24 cellular contexts compared by ENCODE assay signal in genomic region chr12:117034249-117034648, GRCh38.
A peak's percentile ranks its signal among the peaks of the same experiment; 100 is the strongest.
DNase-seq lines count a peak whose midpoint lies in the region; ATAC-seq and TF ChIP-seq lines count a peak whose summit lies in the region.
"Had no signal": no experiment of that assay in that cellular context is flagged by ENCODE, and none has a peak within 500 bp of the region (broad histone marks: within the 10 kb centered on the region; RNA-seq: fewer than 3 reads in every experiment).

No MANE protein-coding gene starts in this region.

- H3K4me1 ChIP-seq in Karpas-422 (ENCODE audit: low read length): peaks cover 96% of the 10 kb centered on the region
- peaks cover 31% of the 10 kb centered on the region for H3K4me1 ChIP-seq in parathyroid adenoma
- no peaks in the 10 kb centered on the region for H3K4me1 ChIP-seq in naive thymus-derived CD4-positive, alpha-beta T cell (ENCODE audit: control insufficient read depth in 2 of 2, insufficient read depth in 2 of 2, low read length in 2 of 2)

- H3K4me3 Mint-ChIP-seq in Calu3 (ENCODE audit: low read depth, unreplicated experiment): no peak overlapping the region
- H3K4me3 Mint-ChIP-seq in naive thymus-derived CD4-positive, alpha-beta T cell: no peak overlapping the region
- H3K4me3 Mint-ChIP-seq: activated CD8-positive, alpha-beta memory T cell treated with anti-CD3 and anti-CD28 coated beads, Interleukin-2, amount 10 ng/mL, durations not matched to agents 7 days and 5 days; activated T-helper 1 cell treated with anti-CD3 and anti-CD28 coated beads, Interleukin-12 subunit alpha, Interleukin-12 subunit beta, Interleukin-2, Interleukin-4 antibody, amounts not matched to agents 30 ng/mL and 10 ng/mL and 1 ng/mL, durations not matched to agents 14 hours and 24 hours and 36 hours; CD4-positive, alpha-beta T cell; mesothelial cell of epicardium; natural killer cell had no signal

- intact Hi-C loops in Calu3 (cut with micrococcal nuclease; ENCODE audit: unreplicated experiment): no loop called here
- intact Hi-C loops in naive thymus-derived CD4-positive, alpha-beta T cell (cut with micrococcal nuclease): no loop called here

- no peak for ATAC-seq in naive thymus-derived CD4-positive, alpha-beta T cell
- ATAC-seq: activated CD8-positive, alpha-beta memory T cell treated with anti-CD3 and anti-CD28 coated beads, Interleukin-2, amount 10 ng/mL, durations not matched to agents 7 days and 5 days; activated naive CD4-positive, alpha-beta T cell treated with anti-CD3 and anti-CD28 coated beads, Interleukin-2, amount 50 U/mL, for 72 hours; natural killer cell had no signal

- H3K4me2 ChIP-seq in Karpas-422 (ENCODE audit: low read depth, low read length, poor library complexity, severe bottlenecking) (peak overlapping the region; percentile 11), parathyroid adenoma (ENCODE audit: low read length) (peak overlapping the region; percentile 47)

- DNase-seq in Calu3 (no peak), Karpas-422 (no peak), hypothalamus (lab: John Stamatoyannopoulos, UW) (no peak), COLO829 (ENCODE audit: low spot score) (no peak), NCI-H748 (lab: John Stamatoyannopoulos, UW; ENCODE audit: unreplicated experiment) (no peak)
- no peak for DNase-seq in naive thymus-derived CD4-positive, alpha-beta T cell
- DNase-seq: activated CD4-positive, alpha-beta T cell treated with anti-CD3 and anti-CD28 coated beads for 48 hours; activated CD8-positive, alpha-beta memory T cell treated with anti-CD3 and anti-CD28 coated beads, Interleukin-2, amount 10 ng/mL, durations not matched to agents 7 days and 5 days; CD4-positive, alpha-beta T cell; HCEC 1CT; natural killer cell; OCI-M1; SHP77 treated with DMSO at 0.1 percent for 48 hours; small intestine; stimulated activated CD4-positive, alpha-beta T cell treated with anti-CD3 and anti-CD28 coated beads, Interleukin-2, amount 100 ng/mL, for 48 hours; stimulated activated naive CD4-positive, alpha-beta T cell treated with Interleukin-2 at 50 U/mL for 16 hours had no signal

- H2AFZ ChIP-seq in Karpas-422 (ENCODE audit: low read length): no peak overlapping the region
- H2AFZ ChIP-seq in parathyroid adenoma: peak overlapping the region; percentile 72

- H3K27ac Mint-ChIP-seq in Calu3 (ENCODE audit: unreplicated experiment): peak overlapping the region; percentile 48
- H3K27ac Mint-ChIP-seq in naive thymus-derived CD4-positive, alpha-beta T cell: peak overlapping the region in 2 of 9 donors; percentile 46 to 62
- H3K27ac Mint-ChIP-seq: activated CD8-positive, alpha-beta memory T cell treated with anti-CD3 and anti-CD28 coated beads, Interleukin-2, amount 10 ng/mL, durations not matched to agents 7 days and 5 days; activated T-helper 1 cell treated with anti-CD3 and anti-CD28 coated beads, Interleukin-12 subunit alpha, Interleukin-12 subunit beta, Interleukin-2, Interleukin-4 antibody, amounts not matched to agents 30 ng/mL and 10 ng/mL and 1 ng/mL, durations not matched to agents 14 hours and 24 hours and 36 hours; CD4-positive, alpha-beta T cell; mesothelial cell of epicardium; natural killer cell had no signal

- BruUV-seq in Calu3 (replicated peaks; lab: Mats Ljungman, UMichigan): no TSS peak

- no peaks in the 10 kb centered on the region for H4K20me1 ChIP-seq in Karpas-422 (ENCODE audit: insufficient read depth, low read depth, low read length)

- H3K27ac ChIP-seq in Karpas-422 (ENCODE audit: low read length) (peak overlapping the region; percentile 93), cingulate gyrus (ENCODE audit: low read depth, low read length) (peak overlapping the region; percentile 47), parathyroid adenoma (peak overlapping the region; percentile 87)
- H3K27ac ChIP-seq in naive thymus-derived CD4-positive, alpha-beta T cell (ENCODE audit: low read depth, low read length): no peak overlapping the region
- H3K27ac ChIP-seq: coronary artery, left lung, thyroid gland had no signal

- no peaks in the 10 kb centered on the region for H3K27me3 Mint-ChIP-seq in Calu3 (ENCODE audit: unreplicated experiment)
- H3K27me3 Mint-ChIP-seq in naive thymus-derived CD4-positive, alpha-beta T cell: peaks cover 0 to 12% (median 4%) of the 10 kb centered on the region in 5 donors
- H3K27me3 Mint-ChIP-seq: activated CD8-positive, alpha-beta memory T cell treated with anti-CD3 and anti-CD28 coated beads, Interleukin-2, amount 10 ng/mL, durations not matched to agents 7 days and 5 days had no signal

- TF ChIP-seq CTCF in Calu3 (IDR thresholded peaks at IDR 0.05; ENCODE audit: unreplicated experiment) (no peak), parathyroid adenoma (IDR thresholded peaks at IDR 0.05) (no peak)

- CTCF ChIA-PET in Calu3 (lab: Charles Lee): interaction anchor here (0.5 kb wide), 1 partner anchor 580 kb away, joined by 3 read pairs; no protein-coding TSS in a partner anchor
- CTCF ChIA-PET in naive thymus-derived CD4-positive, alpha-beta T cell (lab: Charles Lee): no interaction called here

- peaks cover 99% of the 10 kb centered on the region for H3K36me3 Mint-ChIP-seq in Calu3 (ENCODE audit: insufficient read depth, unreplicated experiment)
- H3K36me3 Mint-ChIP-seq in naive thymus-derived CD4-positive, alpha-beta T cell: peaks cover 0 to 4% (median 1%) of the 10 kb centered on the region in 5 donors
- H3K36me3 Mint-ChIP-seq: activated CD8-positive, alpha-beta memory T cell treated with anti-CD3 and anti-CD28 coated beads, Interleukin-2, amount 10 ng/mL, durations not matched to agents 7 days and 5 days; activated naive CD4-positive, alpha-beta T cell treated with anti-CD3 and anti-CD28 coated beads, Interleukin-2, amount 50 U/mL, for 72 hours had no signal

- H3K9me2 ChIP-seq in Karpas-422 (replicated peaks; ENCODE audit: insufficient read depth, low read length): no peaks in the 10 kb centered on the region

- H3K36me3 ChIP-seq in Karpas-422 (ENCODE audit: insufficient read depth, low read length) (peaks cover 12% of the 10 kb centered on the region), parathyroid adenoma (ENCODE audit: control insufficient read depth, insufficient read depth, low read length) (no peaks in the 10 kb centered on the region)
- no peaks in the 10 kb centered on the region for H3K36me3 ChIP-seq in naive thymus-derived CD4-positive, alpha-beta T cell (ENCODE audit: control insufficient read depth in 2 of 3, insufficient read depth in 3 of 3, low read length in 3 of 3)

- H3K9me3 ChIP-seq in Karpas-422 (ENCODE audit: low read length) (no peaks in the 10 kb centered on the region), parathyroid adenoma (ENCODE audit: control insufficient read depth, low read length) (no peaks in the 10 kb centered on the region)
- no peaks in the 10 kb centered on the region for H3K9me3 ChIP-seq in naive thymus-derived CD4-positive, alpha-beta T cell (ENCODE audit: control insufficient read depth in 2 of 3, low read length in 3 of 3)
- H3K9me3 ChIP-seq: left lung, thyroid gland had no signal

- H3K9ac ChIP-seq in Karpas-422 (ENCODE audit: low read length): no peak overlapping the region
- no peak overlapping the region for H3K9ac ChIP-seq in parathyroid adenoma

- POLR2A ChIA-PET in naive thymus-derived CD4-positive, alpha-beta T cell (lab: Charles Lee): no interaction called here

- H3K27me3 ChIP-seq in Karpas-422 (ENCODE audit: low read length) (no peaks in the 10 kb centered on the region), parathyroid adenoma (ENCODE audit: control insufficient read depth, insufficient read depth, low read length) (no peaks in the 10 kb centered on the region)
- H3K27me3 ChIP-seq in naive thymus-derived CD4-positive, alpha-beta T cell (ENCODE audit: control insufficient read depth in 2 of 2, insufficient read depth in 2 of 2, low read length in 2 of 2): no peaks in the 10 kb centered on the region
- H3K27me3 ChIP-seq: thyroid gland had no signal

- H3K4me3 ChIP-seq in Karpas-422 (ENCODE audit: low read length): no peak overlapping the region
- no peak overlapping the region for H3K4me3 ChIP-seq in parathyroid adenoma (ENCODE audit: low read depth, low read length)
- H3K4me3 ChIP-seq in naive thymus-derived CD4-positive, alpha-beta T cell (ENCODE audit: low read length): no peak overlapping the region
- H3K4me3 ChIP-seq: coronary artery, left lung, thyroid gland had no signal

- H3K79me2 ChIP-seq in Karpas-422 (ENCODE audit: low read length) (no peaks in the 10 kb centered on the region), parathyroid adenoma (no peaks in the 10 kb centered on the region)

- H3K4me1 Mint-ChIP-seq in Calu3 (ENCODE audit: low read depth, unreplicated experiment): peaks cover 7% of the 10 kb centered on the region
- H3K4me1 Mint-ChIP-seq in naive thymus-derived CD4-positive, alpha-beta T cell: peaks cover 0 to 8% (median 0%) of the 10 kb centered on the region in 7 donors

- no peaks in the 10 kb centered on the region for H3K9me3 Mint-ChIP-seq in Calu3 (ENCODE audit: low read depth, unreplicated experiment)
- no peaks in the 10 kb centered on the region for H3K9me3 Mint-ChIP-seq in naive thymus-derived CD4-positive, alpha-beta T cell
- H3K9me3 Mint-ChIP-seq: activated naive CD4-positive, alpha-beta T cell treated with anti-CD3 and anti-CD28 coated beads, Interleukin-2, amount 50 U/mL, for 72 hours; activated T-helper 1 cell treated with anti-CD3 and anti-CD28 coated beads, Interleukin-12 subunit alpha, Interleukin-12 subunit beta, Interleukin-2, Interleukin-4 antibody, amounts not matched to agents 30 ng/mL and 10 ng/mL and 1 ng/mL, durations not matched to agents 14 hours and 24 hours and 36 hours; CD4-positive, alpha-beta T cell; mesothelial cell of epicardium; natural killer cell had no signal
